17 cellular contexts compared by ENCODE assay signal in the genomic region with DNA sequence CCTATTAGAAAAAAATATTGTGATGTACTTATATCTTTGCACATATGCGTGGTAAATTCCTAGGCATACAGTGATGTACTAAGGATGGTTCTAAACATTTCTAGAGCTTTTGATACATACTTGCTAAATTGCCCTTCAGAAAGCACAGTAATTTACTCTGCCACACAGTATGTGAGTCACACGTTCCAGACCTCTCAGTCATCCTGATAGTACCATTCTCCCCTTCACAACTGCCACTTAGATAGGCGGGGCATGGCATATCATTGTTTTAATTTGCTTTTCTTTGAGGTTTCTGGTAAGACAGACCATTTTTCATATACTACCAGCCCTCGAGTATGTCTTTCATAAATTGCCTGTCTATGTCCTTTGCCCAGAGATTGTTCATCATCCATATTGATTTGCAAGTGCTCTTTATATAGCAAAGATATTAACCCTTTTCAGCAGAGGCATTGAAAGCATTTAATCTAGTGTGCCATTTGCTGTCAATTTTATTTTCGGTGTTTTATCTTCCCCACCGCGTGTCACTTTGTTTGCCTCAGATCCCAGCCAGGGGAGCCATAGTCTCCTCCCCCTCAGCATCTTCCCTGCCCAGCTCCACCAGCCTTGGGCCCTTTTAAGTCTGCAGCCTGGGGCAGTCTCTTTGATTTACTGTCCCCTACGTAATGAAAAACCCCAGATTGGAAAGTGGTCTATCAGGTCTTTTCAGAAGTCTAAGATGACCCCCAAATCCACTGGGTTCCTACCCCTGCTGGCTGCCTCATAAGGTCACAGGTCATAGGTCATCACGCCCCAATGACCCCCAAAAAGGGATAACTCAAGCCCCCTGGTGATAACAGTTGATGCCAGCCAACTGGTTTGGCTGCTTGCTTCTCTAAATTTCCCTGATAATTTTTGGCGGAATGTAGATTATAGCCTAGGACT. TPM values are rescaled to one million over a fixed set of nuclear protein-coding genes. Genes with fewer than 3 reads are reported as not detected.
DNase-seq lines count a peak whose midpoint lies in the region; ATAC-seq and TF ChIP-seq lines count a peak whose summit lies in the region.
"Had no signal": no experiment of that assay in that cellular context is flagged by ENCODE, and none has a peak within 500 bp of the region (broad histone marks: within the 10 kb centered on the region; RNA-seq: fewer than 3 reads in every experiment).

No MANE protein-coding gene starts in this region.

- DNase-seq in Caki2 (ENCODE audit: low read depth) (peak; percentile 85), HPDE6-E6E7 (ENCODE audit: extremely low spot score) (peak; percentile 58), SW 1271 (lab: John Stamatoyannopoulos, UW) (peak; percentile 27 to 75), kidney epithelial cell (ENCODE audit: low read depth) (peak; percentile 10), C1 segment of cervical spinal cord (lab: John Stamatoyannopoulos, UW) (no peak), NCI-H1694 (lab: John Stamatoyannopoulos, UW) (no peak), prostate gland (ENCODE audit: low spot score) (no peak)
- DNase-seq: cerebellar nuclear complex; erythroblast; KBM-7; naive thymus-derived CD8-positive, alpha-beta T cell; NCI-H2029 treated with DMSO at 0.1 percent for 48 hours; NCI-H82; SJCRH30; stimulated activated CD4-positive, alpha-beta T cell treated with anti-CD3 and anti-CD28 coated beads, Interleukin-1b, Interleukin-23, amount 100 ng/mL, for 48 hours; transverse colon had no signal

- H3K4me3 ChIP-seq in kidney epithelial cell (ENCODE audit: low read depth, low read length) (no peak overlapping the region), prostate gland (no peak overlapping the region)
- H3K4me3 ChIP-seq: SJCRH30, transverse colon had no signal

- in situ Hi-C loops in Caki2 (cut with HindIII; ENCODE audit: low pct_unique_long_range_greater_than_20kb, low sequenced_read_pairs), result no loop called here

- no peaks in the 10 kb centered on the region for H3K4me1 ChIP-seq in prostate gland (replicated peaks)
- H3K4me1 ChIP-seq: transverse colon had no signal

- intact Hi-C loops in prostate gland (cut with DNase I), result no loop called here

- no peaks in the 10 kb centered on the region for H3K36me3 ChIP-seq in kidney epithelial cell (ENCODE audit: control insufficient read depth, insufficient read depth, low read length)
- no peaks in the 10 kb centered on the region for H3K36me3 ChIP-seq in prostate gland
- H3K36me3 ChIP-seq: SJCRH30, transverse colon had no signal

- H3K27me3 ChIP-seq in kidney epithelial cell (ENCODE audit: control insufficient read depth, insufficient read depth, low read length) (peaks cover 6% of the 10 kb centered on the region), prostate gland (replicated peaks; ENCODE audit: insufficient read depth) (no peaks in the 10 kb centered on the region)

- no peak for TF ChIP-seq POLR2A in prostate gland (IDR thresholded peaks at IDR 0.05)

- WGBS in prostate gland, result 66% methylated on average over 10 of the region's 10 CpGs

- H3K9me3 ChIP-seq in prostate gland, result no peaks in the 10 kb centered on the region
- H3K9me3 ChIP-seq: SJCRH30, transverse colon had no signal

- no peak for ATAC-seq in HG03342 (IDR thresholded peaks at IDR 0.05; ENCODE audit: unreplicated experiment)
- ATAC-seq: naive thymus-derived CD8-positive, alpha-beta T cell had no signal

- no peak overlapping the region for H3K27ac ChIP-seq in prostate gland
- H3K27ac ChIP-seq: SJCRH30, transverse colon had no signal

- TF ChIP-seq CTCF in kidney epithelial cell (IDR thresholded peaks at IDR 0.05; ENCODE audit: insufficient read depth, low read length, poor library complexity, severe bottlenecking) (no peak), prostate gland (IDR thresholded peaks at IDR 0.05) (no peak)

RNA-seq across cellular contexts. Expression of gene PAX7, which starts 11.8 kb away (rescaled TPM):
- not detected in 2 replicates for total RNA-seq in Caki2 (2014; rRNA removed; shearing (Covaris generic); ENCODE audit: low replicate concordance)
- not detected in 2 replicates for total RNA-seq in kidney epithelial cell
- total RNA-seq in prostate gland, result under 1 TPM in 1 of 2 donors, not detected in 1; 0.32 TPM
- total RNA-seq: naive thymus-derived CD8-positive, alpha-beta T cell; transverse colon had no signal

Comparison
In these comparisons a context has a peak if more than half of its experiments do, and no peak if none do; other contexts are left out.
1. DNase-seq: peak in Caki2 (single experiment), HPDE6-E6E7 (single experiment), SW 1271 (2 of 2) and kidney epithelial cell (single experiment); none in C1 segment of cervical spinal cord (0 of 14), NCI-H1694 (single experiment) and prostate gland (single experiment).